Comparison of ENCODE assay signal across 9 cellular contexts in genomic region chr12:67534671-67535070, GRCh38.
DNase-seq lines count a peak whose midpoint lies in the region; ATAC-seq and TF ChIP-seq lines count a peak whose summit lies in the region.
"Had no signal": no experiment of that assay in that cellular context is flagged by ENCODE, and none has a peak within 500 bp of the region (broad histone marks: within the 10 kb centered on the region; RNA-seq: fewer than 3 reads in every experiment).

No MANE protein-coding gene starts in this region.

- H3K27me3 Mint-ChIP-seq in HFFc6 (ENCODE audit: insufficient read depth), result peaks cover 6% of the 10 kb centered on the region; the same call in 1 of the 2 replicates

- no peaks in the 10 kb centered on the region for H3K36me3 ChIP-seq in uterus

- H3K4me3 Mint-ChIP-seq in HFFc6, result peak overlapping the region; percentile 50

- peaks cover 47% of the 10 kb centered on the region for H3K4me1 Mint-ChIP-seq in HFFc6 (ENCODE audit: low read depth)

- H3K27ac Mint-ChIP-seq in HFFc6, result peak overlapping the region; percentile 64

- DNase-seq in HFFc6 (peak; percentile 85), astrocyte of the hippocampus (ENCODE audit: low read depth, low spot score) (peak; percentile 89), hepatic stellate cell (ENCODE audit: low spot score) (peak; percentile 54), uterus (peak; percentile 26 to 32)
- DNase-seq: activated CD4-positive, alpha-beta T cell treated with anti-CD3 and anti-CD28 coated beads, Interleukin-2, amount 50 U/mL, for 48 hours had no signal

- no peaks in the 10 kb centered on the region for H3K4me1 ChIP-seq in uterus

- no peak overlapping the region for H3K4me3 ChIP-seq in uterus

- H3K27ac ChIP-seq in uterus, result no peak overlapping the region

- no peaks in the 10 kb centered on the region for H3K9me3 Mint-ChIP-seq in HFFc6

- intact Hi-C loops in uterus (cut with DNase I; ENCODE audit: low total_unique reads), result no loop called here

- peaks cover 4% of the 10 kb centered on the region; the same call in 1 of the 2 replicates for H3K36me3 Mint-ChIP-seq in HFFc6 (ENCODE audit: low read depth)

- TF ChIP-seq POLR2A in uterus (IDR thresholded peaks at IDR 0.05), result no peak

- no peak for TF ChIP-seq CTCF in HFFc6 (IDR thresholded peaks at IDR 0.05)
- no peak for TF ChIP-seq CTCF in uterus (IDR thresholded peaks at IDR 0.05)

- no peak for ATAC-seq in GM21737 (IDR thresholded peaks at IDR 0.05; ENCODE audit: unreplicated experiment)
- no peak for ATAC-seq in HG03175 (IDR thresholded peaks at IDR 0.05; ENCODE audit: unreplicated experiment)
- no peak for ATAC-seq in HG02973 (IDR thresholded peaks at IDR 0.05; ENCODE audit: unreplicated experiment)
- ATAC-seq: HepG2 had no signal

- no peaks in the 10 kb centered on the region for H3K27me3 ChIP-seq in uterus

- H3K9me3 ChIP-seq in uterus, result no peaks in the 10 kb centered on the region

Comparison
In these comparisons a context has a peak if more than half of its experiments do, and no peak if none do; other contexts are left out.
1. DNase-seq: peak in every context shown above with its lines; median percentile 89 in astrocyte of the hippocampus; 85 in HFFc6; 54 in hepatic stellate cell; 29 in uterus.